In genomic region chr5:73506459-73506955, GRCh38 we compare ENCODE assay signal across 1 cellular context.
A peak's percentile ranks its signal among the peaks of the same experiment; 100 is the strongest.
TF ChIP-seq lines count a peak whose summit lies in the region.

No MANE protein-coding gene starts in this region.

TF ChIP-seq in GM23338, 12 proteins besides CTCF, POLR2A, EP300 and RAD21:
- TF ChIP-seq ZNF462 (CRISPR knock-in tag; IDR thresholded peaks at IDR 0.05) (no peak), ZNF114 (CRISPR knock-in tag; IDR thresholded peaks at IDR 0.05) (no peak), POLR2AphosphoS5 (IDR thresholded peaks at IDR 0.05; ENCODE audit: low read depth) (peak; percentile 60), JUNB (IDR thresholded peaks at IDR 0.05; ENCODE audit: unreplicated experiment) (no peak), REST (IDR thresholded peaks at IDR 0.05; ENCODE audit: unreplicated experiment) (no peak), EZH2phosphoT487 (IDR thresholded peaks at IDR 0.05; ENCODE audit: unreplicated experiment) (no peak), ETS1 (IDR thresholded peaks at IDR 0.05) (no peak), ZNF331 (CRISPR knock-in tag; IDR thresholded peaks at IDR 0.05; ENCODE audit: low read depth) (no peak)
